9 cellular contexts compared by ENCODE assay signal in the genomic region with DNA sequence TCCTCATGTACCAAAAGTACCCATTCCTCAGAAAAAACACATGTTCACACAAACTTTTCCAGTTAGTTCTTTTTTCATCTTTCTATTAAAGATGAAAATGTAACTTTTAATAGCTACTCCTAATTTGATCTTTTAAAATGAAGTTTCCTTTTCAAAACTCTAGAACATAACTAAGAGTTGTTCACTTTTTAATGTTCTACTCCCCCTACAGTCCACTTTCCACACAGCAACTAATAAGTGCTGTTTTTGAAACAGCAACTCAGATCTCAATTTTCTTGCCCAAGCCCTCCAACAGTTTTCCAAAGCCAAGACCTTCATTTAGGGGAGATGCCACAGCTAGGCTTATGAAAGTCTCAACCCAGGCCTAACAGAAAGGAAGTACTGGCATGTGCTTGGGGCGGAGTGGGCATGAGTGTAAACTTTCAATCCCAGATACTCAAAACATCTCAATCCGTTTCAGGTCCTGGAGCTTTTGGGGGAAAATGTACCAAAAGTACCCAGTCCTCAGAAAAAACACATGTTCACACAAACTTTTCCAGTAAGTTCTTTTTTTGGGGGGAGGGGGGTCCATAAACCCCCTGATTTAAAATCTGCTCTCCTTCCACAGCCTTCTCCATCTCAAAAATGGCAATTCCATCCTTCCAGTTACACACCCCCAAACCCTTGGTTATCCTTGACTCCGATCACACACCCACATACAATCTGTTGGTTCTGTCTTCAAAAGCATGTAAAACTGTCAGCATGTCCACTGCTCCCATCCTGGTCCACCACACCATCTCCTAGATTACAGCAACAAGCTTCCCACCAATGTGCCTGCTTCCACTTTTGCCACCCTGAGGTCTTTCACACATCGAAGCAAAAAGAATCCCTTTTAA. TPM values are rescaled to one million over a fixed set of nuclear protein-coding genes. Genes with fewer than 3 reads are reported as not detected.
DNase-seq lines count a peak whose midpoint lies in the region; ATAC-seq and TF ChIP-seq lines count a peak whose summit lies in the region.
"Had no signal": no experiment of that assay in that cellular context is flagged by ENCODE, and none has a peak within 500 bp of the region (broad histone marks: within the 10 kb centered on the region; RNA-seq: fewer than 3 reads in every experiment).

No MANE protein-coding gene starts in this region.

- H3K27me3 Mint-ChIP-seq in activated CD4-positive, alpha-beta T cell treated with anti-CD3 and anti-CD28 coated beads, Interleukin-2, amount 10 ng/mL, durations not matched to agents 24 days and 14 days, result no peaks in the 10 kb centered on the region
- no peaks in the 10 kb centered on the region for H3K27me3 Mint-ChIP-seq in osteocyte (ENCODE audit: unreplicated experiment)

- intact Hi-C loops in activated CD4-positive, alpha-beta T cell treated with anti-CD3 and anti-CD28 coated beads, Interleukin-2, amount 10 ng/mL, durations not matched to agents 24 days and 14 days (cut with micrococcal nuclease), result loop anchor here (1.0 to 10.0 kb wide), 2 partner anchors 51 to 289 kb away; no protein-coding TSS in a partner anchor
- intact Hi-C loops in posterior cingulate gyrus (cut with DNase I), result loop anchor here (2.0 to 10.0 kb wide), 2 partner anchors 51 to 299 kb away; partner anchors contain the start of gene EID2

- peak overlapping the region; percentile 92 for H3K27ac Mint-ChIP-seq in activated CD4-positive, alpha-beta T cell treated with anti-CD3 and anti-CD28 coated beads, Interleukin-2, amount 10 ng/mL, durations not matched to agents 24 days and 14 days
- H3K27ac Mint-ChIP-seq in osteocyte (ENCODE audit: unreplicated experiment), result peak overlapping the region; percentile 92

- peaks cover 51% of the 10 kb centered on the region for H3K4me1 Mint-ChIP-seq in activated CD4-positive, alpha-beta T cell treated with anti-CD3 and anti-CD28 coated beads, Interleukin-2, amount 10 ng/mL, durations not matched to agents 24 days and 14 days
- H3K4me1 Mint-ChIP-seq in osteocyte (ENCODE audit: unreplicated experiment), result peaks cover 41% of the 10 kb centered on the region

- H3K36me3 Mint-ChIP-seq in activated CD4-positive, alpha-beta T cell treated with anti-CD3 and anti-CD28 coated beads, Interleukin-2, amount 10 ng/mL, durations not matched to agents 24 days and 14 days (ENCODE audit: low read depth), result peaks cover 29% of the 10 kb centered on the region
- H3K36me3 Mint-ChIP-seq in osteocyte (ENCODE audit: unreplicated experiment), result no peaks in the 10 kb centered on the region

- peaks cover 3% of the 10 kb centered on the region for H3K9me3 Mint-ChIP-seq in activated CD4-positive, alpha-beta T cell treated with anti-CD3 and anti-CD28 coated beads, Interleukin-2, amount 10 ng/mL, durations not matched to agents 24 days and 14 days
- no peaks in the 10 kb centered on the region for H3K9me3 Mint-ChIP-seq in osteocyte (ENCODE audit: unreplicated experiment)

- H3K4me3 Mint-ChIP-seq in activated CD4-positive, alpha-beta T cell treated with anti-CD3 and anti-CD28 coated beads, Interleukin-2, amount 10 ng/mL, durations not matched to agents 24 days and 14 days, result peak overlapping the region; percentile 93
- peak overlapping the region; percentile 94 for H3K4me3 Mint-ChIP-seq in osteocyte (ENCODE audit: unreplicated experiment)

- peak overlapping the region; percentile 79 for H3K4me3 ChIP-seq in Jurkat, Clone E6-1 (ENCODE audit: low read length)
- H3K4me3 ChIP-seq in epithelial cell of proximal tubule (ENCODE audit: low read depth, low read length), result no peak overlapping the region
- H3K4me3 ChIP-seq: mucosa of descending colon had no signal

- DNase-seq in activated CD4-positive, alpha-beta T cell treated with anti-CD3 and anti-CD28 coated beads, Interleukin-2, amount 10 ng/mL, durations not matched to agents 24 days and 14 days, result peak; percentile 85
- no peak for DNase-seq in activated CD4-positive, alpha-beta T cell treated with anti-CD3 and anti-CD28 coated beads, Interleukin-2, amount 50 U/mL, for 4 hours
- DNase-seq in Jurkat, Clone E6-1 (ENCODE audit: low read depth, low spot score), result peak; percentile 62
- DNase-seq in SKM-1 treated with dmso at 0.1 percent for 144 hours (lab: John Stamatoyannopoulos, UW; ENCODE audit: unreplicated experiment) (peak; percentile 53), epithelial cell of proximal tubule (ENCODE audit: low read depth) (no peak), osteocyte (ENCODE audit: extremely low spot score, unreplicated experiment) (no peak), posterior cingulate gyrus (no peak)

- TF ChIP-seq CTCF in epithelial cell of proximal tubule (conservative IDR thresholded peaks at IDR 0.05; ENCODE audit: low read depth, low read length) (peak; percentile 70), osteocyte (IDR thresholded peaks at IDR 0.05) (peak; percentile 65)

- ATAC-seq in HG03045 (IDR thresholded peaks at IDR 0.05; ENCODE audit: unreplicated experiment), result no peak
- ATAC-seq: mucosa of descending colon had no signal

RNA-seq across cellular contexts. Expression of gene FBL, which starts 2.0 kb away (rescaled TPM):
- 605 and 614 TPM in 2 replicates for total RNA-seq in activated CD4-positive, alpha-beta T cell treated with anti-CD3 and anti-CD28 coated beads, Interleukin-2, amount 10 ng/mL, durations not matched to agents 24 days and 14 days
- polyA plus RNA-seq in Jurkat, Clone E6-1 (2012; ENCODE audit: insufficient read depth, insufficient read length), result 739 TPM
- 187 and 237 TPM in 2 replicates for total RNA-seq in epithelial cell of proximal tubule
- total RNA-seq in osteocyte, result 161 and 172 TPM in 2 replicates

RNA-seq across cellular contexts. Expression of gene DYRK1B, which starts 10.2 kb away (rescaled TPM):
- total RNA-seq in activated CD4-positive, alpha-beta T cell treated with anti-CD3 and anti-CD28 coated beads, Interleukin-2, amount 10 ng/mL, durations not matched to agents 24 days and 14 days, result 3.6 and 4.5 TPM in 2 replicates
- polyA plus RNA-seq in Jurkat, Clone E6-1 (2012; ENCODE audit: insufficient read depth, insufficient read length), result 9.7 TPM
- total RNA-seq in epithelial cell of proximal tubule, result 5.7 and 15.5 TPM in 2 replicates
- 31.7 and 34.0 TPM in 2 replicates for total RNA-seq in osteocyte

Comparison
In these comparisons a context has a peak if more than half of its experiments do, and no peak if none do; other contexts are left out.
1. DNase-seq: peak in activated CD4-positive, alpha-beta T cell treated with anti-CD3 and anti-CD28 coated beads, Interleukin-2, amount 10 ng/mL, durations not matched to agents 24 days and 14 days (single experiment), Jurkat, Clone E6-1 (single experiment) and SKM-1 treated with dmso at 0.1 percent for 144 hours (single experiment); none in activated CD4-positive, alpha-beta T cell treated with anti-CD3 and anti-CD28 coated beads, Interleukin-2, amount 50 U/mL, for 4 hours (0 of 2), epithelial cell of proximal tubule (single experiment), osteocyte (single experiment) and posterior cingulate gyrus (0 of 10).